In the genomic region with DNA sequence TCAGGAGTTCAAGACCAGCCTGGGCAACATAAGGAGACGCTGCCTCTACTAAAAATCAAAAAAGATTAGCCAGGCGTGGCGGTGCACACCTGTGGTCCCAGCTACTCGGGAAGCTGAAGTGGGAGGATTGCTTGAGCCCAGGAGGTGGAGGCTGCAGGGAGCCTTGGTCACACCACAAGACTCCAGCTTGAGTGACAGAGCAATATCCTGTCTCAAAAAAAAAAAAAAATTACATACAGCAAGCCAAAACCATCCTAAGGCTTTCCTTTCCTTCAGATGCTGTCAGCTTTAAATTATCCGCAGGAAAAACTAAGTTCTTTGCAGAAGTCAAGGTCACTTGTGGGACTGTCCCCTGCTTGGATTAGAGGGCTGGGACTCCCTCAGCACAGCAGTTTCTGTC, we compare ENCODE assay signal across 8 cellular contexts. TPM values are rescaled to one million over a fixed set of nuclear protein-coding genes. Genes with fewer than 3 reads are reported as not detected.
DNase-seq lines count a peak whose midpoint lies in the region; ATAC-seq and TF ChIP-seq lines count a peak whose summit lies in the region.

No MANE protein-coding gene starts in this region.

- peaks cover 25 to 75% (median 33%) of the 10 kb centered on the region in 3 donors for H3K4me1 ChIP-seq in esophagus squamous epithelium

- H3K9me3 ChIP-seq in SK-N-MC (ENCODE audit: low read depth, low read length) (no peaks in the 10 kb centered on the region), esophagus squamous epithelium (no peaks in the 10 kb centered on the region)

- no peak overlapping the region for H3K27ac ChIP-seq in SK-N-MC
- H3K27ac ChIP-seq in esophagus squamous epithelium, result peak overlapping the region; percentile 92 to 98 (median 96)

- intact Hi-C loops in esophagus squamous epithelium (cut with DNase I), result no loop called here

- H3K36me3 ChIP-seq in SK-N-MC (ENCODE audit: insufficient read depth, low read length) (peaks cover 35% of the 10 kb centered on the region), esophagus squamous epithelium (peaks cover 0 to 22% (median 4%) of the 10 kb centered on the region in 3 donors)

- 58 to 74% methylated on average over 5 of the region's 5 CpGs for WGBS in esophagus squamous epithelium, 2 donors

- no peak for ATAC-seq in GM18511 (IDR thresholded peaks at IDR 0.05; ENCODE audit: unreplicated experiment)
- no peak for ATAC-seq in GM18907 (IDR thresholded peaks at IDR 0.05; ENCODE audit: unreplicated experiment)
- ATAC-seq in GM18870 (IDR thresholded peaks at IDR 0.05; ENCODE audit: unreplicated experiment), result no peak

- no peak for TF ChIP-seq POLR2A in esophagus squamous epithelium (IDR thresholded peaks at IDR 0.05)

- H3K4me3 ChIP-seq in GM12875 (ENCODE audit: low read depth, low read length) (peak overlapping the region; percentile 78), SK-N-MC (peak overlapping the region; percentile 93), esophagus squamous epithelium (peak overlapping the region; percentile 73 to 95 (median 88)), retinal pigment epithelial cell (ENCODE audit: low read length) (peak overlapping the region; percentile 78)

- H3K9ac ChIP-seq in SK-N-MC (ENCODE audit: insufficient read length), result peak overlapping the region; percentile 88

- TF ChIP-seq CTCF in GM12875 (IDR thresholded peaks at IDR 0.05; ENCODE audit: borderline replicate concordance, insufficient read depth, low read depth, low read length) (no peak), esophagus squamous epithelium (IDR thresholded peaks at IDR 0.05) (no peak), retinal pigment epithelial cell (conservative IDR thresholded peaks at IDR 0.05; ENCODE audit: low read depth, low read length) (no peak)

- DNase-seq in SK-N-MC (ENCODE audit: low read depth, low spot score) (no peak), esophagus squamous epithelium (lab: John Stamatoyannopoulos, UW) (no peak), retinal pigment epithelial cell (ENCODE audit: low read depth) (no peak), anterior cingulate cortex (lab: John Stamatoyannopoulos, UW) (no peak)

- no peaks in the 10 kb centered on the region for H3K27me3 ChIP-seq in esophagus squamous epithelium

RNA-seq across cellular contexts. Expression of a gene that starts 1.3 kb away (rescaled TPM):
- 100 to 1,000 TPM; 126 to 175 (median 133) TPM for total RNA-seq in esophagus squamous epithelium

RNA-seq across cellular contexts. Expression of a gene that starts 17.0 kb away (rescaled TPM):
- 10 to 100 TPM; 37.2 to 66.6 (median 55.3) TPM for total RNA-seq in esophagus squamous epithelium

RNA-seq across cellular contexts. Expression of a gene that starts 32.1 kb away (rescaled TPM):
- total RNA-seq in esophagus squamous epithelium, result 1 to 10 TPM; 1.6 to 9.5 (median 4.1) TPM

RNA-seq across cellular contexts. Expression of a gene that starts 35.0 kb away (rescaled TPM):
- total RNA-seq in esophagus squamous epithelium, result 10 to 100 TPM; 10.2 to 35.9 (median 14.9) TPM

RNA-seq across cellular contexts. Expression of a gene that starts 39.9 kb away (rescaled TPM):
- total RNA-seq in esophagus squamous epithelium, result 10 to 100 TPM in 1 of 4 donors, 1 to 10 TPM in 2, not detected in 1; 2.6 to 28.6 (median 2.8) TPM
